Comparison of ENCODE assay signal across 1 cellular context in genomic region chr3:126994661-126995161, GRCh38.
A peak's percentile ranks its signal among the peaks of the same experiment; 100 is the strongest.
TF ChIP-seq lines count a peak whose summit lies in the region.

No MANE protein-coding gene starts in this region.

TF ChIP-seq in GM12878, 131 proteins besides CTCF, POLR2A, EP300 and RAD21:
- TF ChIP-seq IKZF1 (conservative IDR thresholded peaks at IDR 0.05) (0 out of 2 replicates have a peak, but pooled peaks have one; percentile 9), REST (IDR thresholded peaks at IDR 0.05; ENCODE audit: low read depth, low read length) (no peak), IRF4 (IDR thresholded peaks at IDR 0.05; ENCODE audit: low read depth, low read length) (no peak)
TF ChIP-seq in GM12878: peak in this region for 1.
